In the genomic region with DNA sequence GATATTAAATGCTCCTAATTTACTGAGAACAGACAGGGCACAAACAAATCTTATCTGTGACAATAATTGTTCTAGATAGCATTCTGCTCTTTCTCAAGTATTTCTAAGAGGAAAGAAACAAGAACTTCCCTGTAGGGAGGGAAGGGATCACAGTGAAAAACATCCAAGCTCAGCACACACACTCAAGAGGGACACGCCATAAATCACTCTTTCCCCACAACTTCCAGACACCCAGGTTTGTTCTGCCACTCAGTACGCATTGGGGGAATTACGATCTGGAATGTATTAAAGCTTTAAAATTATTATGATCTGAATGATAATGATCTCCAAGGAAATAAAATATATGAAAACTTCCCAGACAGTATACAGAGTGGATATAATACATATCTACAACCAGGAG, we compare ENCODE assay signal across 19 cellular contexts.
"Had no signal": no experiment of that assay in that cellular context is flagged by ENCODE, and none has a peak within 500 bp of the region (broad histone marks: within the 10 kb centered on the region; RNA-seq: fewer than 3 reads in every experiment).

No MANE protein-coding gene starts in this region.

- DNase-seq: KBM-7; MV-4-11; NCI-H1048; NCI-H1105; NCI-H1436 treated with DMSO at 0.1 percent for 48 hours; NCI-H1694 treated with DMSO at 0.1 percent for 48 hours; NCI-H1930; NCI-H2081; NCI-H2107; NCI-H345; NCI-H446 treated with DMSO at 0.1 percent for 48 hours; NCI-H510A treated with DMSO at 0.1 percent for 48 hours; NCI-H526 treated with DMSO at 0.1 percent for 48 hours; NCI-H748 treated with DMSO at 0.1 percent for 48 hours; NK-92 treated with Interleukin-12 subunit alpha and Interleukin-12 subunit beta, amount 100 ng/mL, for 24 hours; PC-3; SHP77 had no signal

- H3K27ac ChIP-seq: RWPE1 had no signal

- ATAC-seq: Panc1, PC-3 had no signal
